Comparison of ENCODE assay signal across 16 cellular contexts in genomic region chr10:51079766-51080165, GRCh38. TPM values are rescaled to one million over a fixed set of nuclear protein-coding genes. Genes with fewer than 3 reads are reported as not detected.
A peak's percentile ranks its signal among the peaks of the same experiment; 100 is the strongest.
DNase-seq lines count a peak whose midpoint lies in the region; ATAC-seq and TF ChIP-seq lines count a peak whose summit lies in the region.
"Had no signal": no experiment of that assay in that cellular context is flagged by ENCODE, and none has a peak within 500 bp of the region (broad histone marks: within the 10 kb centered on the region; RNA-seq: fewer than 3 reads in every experiment).

No MANE protein-coding gene starts in this region.

- TF ChIP-seq EP300 in gastroesophageal sphincter (IDR thresholded peaks at IDR 0.05), result no peak
- no peak for TF ChIP-seq EP300 in neural cell (conservative IDR thresholded peaks at IDR 0.05; ENCODE audit: poor library complexity, severe bottlenecking)

- H4K20me1 ChIP-seq in neural cell (ENCODE audit: insufficient read depth), result no peaks in the 10 kb centered on the region

- no peaks in the 10 kb centered on the region for H3K79me2 ChIP-seq in neural cell (replicated peaks; ENCODE audit: insufficient read depth, low read length)

- no peaks in the 10 kb centered on the region for H3K9me2 ChIP-seq in neural cell (ENCODE audit: insufficient read depth, low read length)

- ATAC-seq in gastroesophageal sphincter, result no peak

- H3K9ac ChIP-seq in HUES64 (ENCODE audit: low read depth, low read length), result no peak overlapping the region
- H3K9ac ChIP-seq in neural cell (ENCODE audit: low read length), result no peak overlapping the region

- H3K9me3 ChIP-seq in HUES64 (ENCODE audit: insufficient read depth, low read depth, low read length) (no peaks in the 10 kb centered on the region), gastroesophageal sphincter (no peaks in the 10 kb centered on the region), neural cell (ENCODE audit: low read length) (no peaks in the 10 kb centered on the region), uterus (no peaks in the 10 kb centered on the region)

- TF ChIP-seq RAD21 in neural cell (conservative IDR thresholded peaks at IDR 0.05), result no peak

- H3K27ac ChIP-seq in HUES64 (ENCODE audit: low read depth, low read length) (peak overlapping the region; percentile 83; the same call in 1 of the 2 replicates), gastroesophageal sphincter (peak overlapping the region in 3 of 4 donors; percentile 48 to 52 (median 52)), neural cell (ENCODE audit: low read length) (no peak overlapping the region), uterus (peak overlapping the region; percentile 40 to 98), RWPE1 (no peak overlapping the region)

- H3K4me1 ChIP-seq in HUES64 (ENCODE audit: insufficient read depth, low read length), result peaks cover 39% of the 10 kb centered on the region
- H3K4me1 ChIP-seq in gastroesophageal sphincter, result peaks cover 0 to 53% (median 5%) of the 10 kb centered on the region in 3 donors
- H3K4me1 ChIP-seq in uterus, result peaks cover 0 to 5% of the 10 kb centered on the region in 2 donors

- no peaks in the 10 kb centered on the region for H3F3A ChIP-seq in neural cell (ENCODE audit: insufficient read depth, low read length, poor library complexity, severe bottlenecking)

- intact Hi-C loops in uterus (cut with DNase I; ENCODE audit: low total_unique reads), result no loop called here

- TF ChIP-seq POLR2A in gastroesophageal sphincter (IDR thresholded peaks at IDR 0.05), result no peak
- no peak for TF ChIP-seq POLR2A in uterus (IDR thresholded peaks at IDR 0.05)

- POLR2A ChIA-PET in RWPE1 (lab: Yijun Ruan, JAX; ENCODE audit: low non-redundant PET), result no interaction called here

- peak overlapping the region; percentile 48 for H3K4me2 ChIP-seq in neural cell (ENCODE audit: low read length)

- DNase-seq in uterus, result no peak
- DNase-seq in RWPE1 (ENCODE audit: low spot score), result no peak
- DNase-seq in NCI-H510A treated with DMSO at 0.1 percent for 48 hours (lab: John Stamatoyannopoulos, UW), result no peak
- no peak for DNase-seq in NCI-H1048 (lab: John Stamatoyannopoulos, UW)
- DNase-seq: C1 segment of cervical spinal cord, DMS 273 treated with DMSO at 0.1 percent for 48 hours, GF-D8, GOT3, NCI-H1092, NCI-H146, NCI-H2081, NCI-H510A, SHP77 treated with DMSO at 0.1 percent for 48 hours had no signal

- peak overlapping the region; percentile 12; the same call in 1 of the 2 replicates for H3K4me3 ChIP-seq in HUES64 (ENCODE audit: low read length)
- no peak overlapping the region for H3K4me3 ChIP-seq in gastroesophageal sphincter
- H3K4me3 ChIP-seq in neural cell (ENCODE audit: low read length), result peak overlapping the region; percentile 31
- H3K4me3 ChIP-seq in uterus, result no peak overlapping the region

- H3K36me3 ChIP-seq in HUES64 (ENCODE audit: insufficient read depth, low read length), result no peaks in the 10 kb centered on the region
- no peaks in the 10 kb centered on the region for H3K36me3 ChIP-seq in gastroesophageal sphincter
- no peaks in the 10 kb centered on the region for H3K36me3 ChIP-seq in neural cell (ENCODE audit: insufficient read depth, low read length)
- no peaks in the 10 kb centered on the region for H3K36me3 ChIP-seq in uterus

- H3K27me3 ChIP-seq in HUES64 (ENCODE audit: insufficient read depth, low read length) (peaks cover 18% of the 10 kb centered on the region), gastroesophageal sphincter (no peaks in the 10 kb centered on the region), neural cell (ENCODE audit: insufficient read depth, low read depth, low read length) (no peaks in the 10 kb centered on the region), uterus (no peaks in the 10 kb centered on the region)

- no peak overlapping the region for H2AFZ ChIP-seq in neural cell (ENCODE audit: low read depth, low read length)

- TF ChIP-seq CTCF in gastroesophageal sphincter (IDR thresholded peaks at IDR 0.05) (no peak), neural cell (IDR thresholded peaks at IDR 0.05; ENCODE audit: poor library complexity, severe bottlenecking) (no peak), uterus (IDR thresholded peaks at IDR 0.05) (no peak), RWPE1 (conservative IDR thresholded peaks at IDR 0.05; ENCODE audit: low read depth) (no peak)

- CTCF ChIA-PET in RWPE1 (lab: Yijun Ruan, JAX), result no interaction called here

- 89% methylated on average over 1 of the region's 3 CpGs for WGBS in HUES64
- 46 to 52% methylated on average over 3 of the region's 3 CpGs for WGBS in gastroesophageal sphincter (ENCODE audit: low coverage in 1 of 2), 2 donors

TF ChIP-seq in neural cell, 6 proteins besides CTCF, POLR2A, EP300 and RAD21:
- TF ChIP-seq SMC3 (conservative IDR thresholded peaks at IDR 0.05; ENCODE audit: poor library complexity) (no peak), POLR2AphosphoS5 (IDR thresholded peaks at IDR 0.05) (no peak), EZH2 (IDR thresholded peaks at IDR 0.05; ENCODE audit: borderline replicate concordance, insufficient read depth, low read length, poor library complexity, severe bottlenecking) (no peak), TAF1 (IDR thresholded peaks at IDR 0.05; ENCODE audit: low read depth) (no peak), REST (IDR thresholded peaks at IDR 0.05; ENCODE audit: borderline replicate concordance) (no peak), MXI1 (conservative IDR thresholded peaks at IDR 0.05; ENCODE audit: poor library complexity, severe bottlenecking) (no peak)

RNA-seq across cellular contexts. Expression of gene PRKG1, which starts 5.5 kb away (rescaled TPM):
- polyA plus RNA-seq in HUES64 (2013, experiment 1 of 2), result 5.4 TPM
- 7.8 TPM for polyA plus RNA-seq in HUES64 (2013, experiment 2 of 2)
- total RNA-seq in gastroesophageal sphincter (10 to 100 TPM; 27.5 to 73.2 (median 39.2) TPM), uterus (100 to 1,000 TPM in 1 of 4 donors, 10 to 100 TPM in 3; 32.4 to 136 (median 69.6) TPM)
- polyA plus RNA-seq in neural cell, result 1.5 and 2.2 TPM in 2 replicates
- polyA minus RNA-seq in neural cell, result 7.3 and 11.6 TPM in 2 replicates

Comparison
In these comparisons a context has a peak if more than half of its experiments do, and no peak if none do; other contexts are left out.
1. H3K27ac ChIP-seq: peak in HUES64 (single experiment), gastroesophageal sphincter (3 of 4) and uterus (2 of 2); none in neural cell (single experiment) and RWPE1 (single experiment).
2. H3K4me3 ChIP-seq: peak in HUES64 (single experiment) and neural cell (single experiment); none in gastroesophageal sphincter (0 of 2) and uterus (0 of 2).